12 cellular contexts compared by ENCODE assay signal in the genomic region with DNA sequence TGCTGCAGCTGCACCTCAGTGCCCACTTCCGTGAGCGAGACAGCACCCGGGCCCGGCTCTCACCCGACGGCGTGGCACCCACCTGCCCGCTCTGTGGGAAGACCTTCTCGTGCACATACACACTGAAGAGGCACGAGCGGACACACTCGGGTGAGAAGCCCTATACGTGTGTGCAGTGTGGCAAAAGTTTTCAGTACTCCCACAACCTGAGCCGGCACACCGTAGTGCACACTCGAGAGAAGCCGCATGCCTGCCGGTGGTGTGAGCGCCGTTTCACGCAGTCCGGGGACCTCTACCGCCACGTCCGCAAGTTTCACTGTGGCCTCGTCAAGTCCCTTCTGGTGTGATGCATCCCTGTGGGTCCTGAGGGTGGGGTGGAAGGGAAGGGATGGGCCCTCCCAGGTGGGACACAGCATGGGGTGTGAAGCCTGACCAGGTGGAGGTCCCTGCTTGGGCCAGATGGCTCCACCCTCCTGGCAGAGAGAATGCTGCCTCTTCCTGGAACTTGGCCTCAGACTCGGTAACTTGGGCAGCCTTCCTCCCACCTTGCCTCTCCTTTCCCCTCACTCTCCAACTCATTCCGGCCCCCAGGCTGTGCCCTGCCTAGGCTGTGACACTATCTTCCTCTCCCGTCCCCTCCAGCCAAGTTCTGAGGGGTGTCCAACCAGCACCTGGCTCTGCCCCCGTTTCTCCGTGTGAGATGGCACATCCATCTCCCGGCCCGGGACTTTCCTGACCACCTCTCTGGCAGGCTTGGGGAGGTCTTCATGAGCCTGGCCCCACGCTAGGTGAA. TPM values are rescaled to one million over a fixed set of nuclear protein-coding genes. Genes with fewer than 3 reads are reported as not detected.
DNase-seq lines count a peak whose midpoint lies in the region; ATAC-seq, FAIRE-seq and TF ChIP-seq lines count a peak whose summit lies in the region.
"Had no signal": no experiment of that assay in that cellular context is flagged by ENCODE, and none has a peak within 500 bp of the region (broad histone marks: within the 10 kb centered on the region; RNA-seq: fewer than 3 reads in every experiment).

No MANE protein-coding gene starts in this region.

- H3K27ac Mint-ChIP-seq in CD8-positive, alpha-beta memory T cell, result peak overlapping the region in 2 of 8 donors; percentile 74 to 96

- H3K36me3 Mint-ChIP-seq in CD8-positive, alpha-beta memory T cell, result peaks cover 0 to 3% (median 0%) of the 10 kb centered on the region in 3 donors

- H3K9me3 ChIP-seq in CD8-positive, alpha-beta memory T cell (ENCODE audit: low read length), result no peaks in the 10 kb centered on the region
- no peaks in the 10 kb centered on the region for H3K9me3 ChIP-seq in KOPT-K1 (ENCODE audit: insufficient read depth, low read length, poor library complexity, severe bottlenecking)
- H3K9me3 ChIP-seq in GM12878 (replicated peaks; ENCODE audit: control insufficient read depth, insufficient read depth, low read length), result no peaks in the 10 kb centered on the region
- no peaks in the 10 kb centered on the region for H3K9me3 ChIP-seq in osteoblast (ENCODE audit: low read depth, low read length)

- no peak overlapping the region for H3K9ac ChIP-seq in GM12878 (ENCODE audit: control insufficient read depth, insufficient read depth, low read length)
- H3K9ac ChIP-seq: parathyroid adenoma had no signal

- H3K4me2 ChIP-seq in GM12878 (ENCODE audit: control insufficient read depth, insufficient read depth), result peak overlapping the region; percentile 97; the same call in 1 of the 2 replicates
- no peak overlapping the region for H3K4me2 ChIP-seq in osteoblast (ENCODE audit: insufficient read depth, low read length)

- RAD21 ChIA-PET in GM12878 (lab: Charles Lee; ENCODE audit: unreplicated experiment), result no interaction called here

- ATAC-seq in GM12878 (no peak), HG02870 (IDR thresholded peaks at IDR 0.05; ENCODE audit: unreplicated experiment) (no peak), left colon (no peak)
- ATAC-seq: left cardiac atrium had no signal

- TF ChIP-seq CTCF in GM12878 (IDR thresholded peaks at IDR 0.05 in 2 of 3, conservative IDR thresholded peaks at IDR 0.05 in 1 of 3; ENCODE audit: control insufficient read depth in 2 of 3, extremely low read depth in 1 of 3, insufficient read depth in 1 of 3, low read depth in 3 of 3, low read length in 3 of 3), result no peak
- no peak for TF ChIP-seq CTCF in osteoblast (IDR thresholded peaks at IDR 0.05; ENCODE audit: extremely low read depth, low read depth, low read length)

- SMC1A ChIA-PET in GM12878 (lab: Charles Lee; ENCODE audit: uncharacterized antibody, unreplicated experiment), result no interaction called here

- peak overlapping the region in 5 of 7 donors; percentile 67 to 88 (median 85) for H3K4me3 Mint-ChIP-seq in CD8-positive, alpha-beta memory T cell

- H3K27ac ChIP-seq in CD8-positive, alpha-beta memory T cell (ENCODE audit: low read depth, low read length), result no peak overlapping the region
- H3K27ac ChIP-seq in KOPT-K1 (ENCODE audit: low read depth, low read length, poor library complexity, severe bottlenecking), result peak overlapping the region; percentile 47
- H3K27ac ChIP-seq in GM12878 (ENCODE audit: control insufficient read depth, insufficient read depth), result no peak overlapping the region
- no peak overlapping the region for H3K27ac ChIP-seq in osteoblast (ENCODE audit: low read depth, low read length)
- H3K27ac ChIP-seq: parathyroid adenoma, SK-N-MC had no signal

- H3K4me3 ChIP-seq in CD8-positive, alpha-beta memory T cell (ENCODE audit: low read length), result no peak overlapping the region
- H3K4me3 ChIP-seq in GM12878, result no peak overlapping the region
- H3K4me3 ChIP-seq in osteoblast (ENCODE audit: insufficient read depth, low read length), result no peak overlapping the region

- H3K4me1 ChIP-seq in CD8-positive, alpha-beta memory T cell (ENCODE audit: insufficient read depth, low read length), result peaks cover 20% of the 10 kb centered on the region
- H3K4me1 ChIP-seq in GM12878 (ENCODE audit: control insufficient read depth, insufficient read depth, low read length), result peaks cover 8% of the 10 kb centered on the region
- H3K4me1 ChIP-seq in osteoblast (ENCODE audit: insufficient read depth, low read length), result peaks cover 16% of the 10 kb centered on the region

- no peak for TF ChIP-seq RAD21 in GM12878 (IDR thresholded peaks at IDR 0.05; ENCODE audit: insufficient read depth, low read depth, low read length)

- no peaks in the 10 kb centered on the region for H3K27me3 Mint-ChIP-seq in CD8-positive, alpha-beta memory T cell

- POLR2A ChIA-PET in CD8-positive, alpha-beta memory T cell (lab: Charles Lee), result no interaction called here
- POLR2A ChIA-PET in GM12878 (lab: Charles Lee), result no interaction called here

- H3K79me2 ChIP-seq in GM12878 (ENCODE audit: control insufficient read depth, insufficient read depth, low read length) (no peaks in the 10 kb centered on the region), osteoblast (ENCODE audit: insufficient read depth, low read length) (no peaks in the 10 kb centered on the region)
- H3K79me2 ChIP-seq: parathyroid adenoma had no signal

- intact Hi-C loops in GM12878 (cut with micrococcal nuclease; ENCODE audit: unreplicated experiment) (no loop called here), left colon (cut with DNase I, micrococcal nuclease) (no loop called here)

- no peaks in the 10 kb centered on the region for H3K27me3 ChIP-seq in CD8-positive, alpha-beta memory T cell (ENCODE audit: insufficient read depth, low read length, poor library complexity, severe bottlenecking)
- H3K27me3 ChIP-seq in GM12878 (replicated peaks in 1 of 2; ENCODE audit: control insufficient read depth in 2 of 2, insufficient read depth in 2 of 2, low read length in 1 of 2) (peaks cover 0 to 3% of the 10 kb centered on the region in 2 experiments; a peak in 2 of 4 replicates), osteoblast (ENCODE audit: insufficient read depth, low read length) (peaks cover 2% of the 10 kb centered on the region)

- H2AFZ ChIP-seq in GM12878 (ENCODE audit: control insufficient read depth, low read depth, low read length), result no peak overlapping the region
- no peak overlapping the region for H2AFZ ChIP-seq in osteoblast (ENCODE audit: low read length)

- no peaks in the 10 kb centered on the region for H3K36me3 ChIP-seq in CD8-positive, alpha-beta memory T cell (ENCODE audit: insufficient read depth, low read length)
- H3K36me3 ChIP-seq in KOPT-K1 (ENCODE audit: insufficient read depth, low read length) (no peaks in the 10 kb centered on the region), GM12878 (ENCODE audit: control insufficient read depth in 2 of 2, insufficient read depth in 2 of 2, low read length in 1 of 2) (no peaks in the 10 kb centered on the region), osteoblast (ENCODE audit: insufficient read depth, low read length) (no peaks in the 10 kb centered on the region)

- TF ChIP-seq POLR2A in GM12878 (IDR thresholded peaks at IDR 0.05; ENCODE audit: low read depth, low read length), result no peak

- no peaks in the 10 kb centered on the region for H3K9me3 Mint-ChIP-seq in CD8-positive, alpha-beta memory T cell

- in situ Hi-C loops in GM12878 (cut with MboI), result no loop called here

- H4K20me1 ChIP-seq in GM12878 (ENCODE audit: control insufficient read depth, insufficient read depth), result no peaks in the 10 kb centered on the region
- peaks cover 7% of the 10 kb centered on the region for H4K20me1 ChIP-seq in osteoblast (ENCODE audit: insufficient read depth, low read length)

- no TSS peak for BruUV-seq in GM12878 (replicated peaks; lab: Mats Ljungman, UMichigan)

- CTCF ChIA-PET in CD8-positive, alpha-beta memory T cell (lab: Charles Lee), result interaction anchor here (1.9 to 2.3 kb wide), 2 partner anchors 10 to 24 kb away, joined by 6 to 15 read pairs; no protein-coding TSS in a partner anchor
- CTCF ChIA-PET in GM12878 (lab: Yijun Ruan, JAX), result no interaction called here

- TF ChIP-seq EP300 in GM12878 (IDR thresholded peaks at IDR 0.05; ENCODE audit: borderline replicate concordance in 1 of 2, control insufficient read depth in 1 of 2, low read depth in 2 of 2, low read length in 2 of 2), result no peak

- 90% methylated on average over 34 of the region's 34 CpGs for WGBS in GM12878 (ENCODE audit: insufficient coverage, insufficient replicate concordance, low lambda C conversion rate, missing lambda C conversion rate)

- peaks cover 9 to 47% (median 17%) of the 10 kb centered on the region in 3 donors for H3K4me1 Mint-ChIP-seq in CD8-positive, alpha-beta memory T cell

- DNase-seq in CD8-positive, alpha-beta memory T cell, result no peak
- DNase-seq in GM12878 (ENCODE audit: low read depth, low spot score), result no peak
- peak; percentile 82 for DNase-seq in osteoblast (ENCODE audit: insufficient read length, low spot score, missing footprints)
- DNase-seq in left colon, result no peak
- no peak for DNase-seq in SK-N-DZ (ENCODE audit: low spot score)
- DNase-seq: activated CD4-positive, alpha-beta T cell treated with anti-CD3 and anti-CD28 coated beads, Interleukin-2, amount 50 U/mL, for 48 hours; DMS79 treated with DMSO at 0.1 percent for 48 hours; left cardiac atrium had no signal

- no peak for FAIRE-seq in GM12878 (lab: Jason Lieb, UNC)

RNA-seq across cellular contexts. Expression of a gene that starts 1.4 kb away (rescaled TPM):
- total RNA-seq in CD8-positive, alpha-beta memory T cell, result 1 to 10 TPM; 3.3 to 3.5 TPM
- 2.7 TPM for polyA plus RNA-seq in CD8-positive, alpha-beta memory T cell
- total RNA-seq in GM12878 (2013; cell fraction: nucleolus; rRNA removed), result 1.8 and 3.7 TPM in 2 replicates
- total RNA-seq in GM12878 (2014; rRNA removed), result 0.33 and 0.68 TPM in 2 replicates
- 0.46 and 0.54 TPM in 2 replicates for total RNA-seq in GM12878 (2014; rRNA removed; fragmentation: Illumina TruSeq; extraction: Trizol)
- total RNA-seq in GM12878 (2021), result 1.2 and 1.3 TPM in 2 replicates
- 0.07 TPM for polyA plus RNA-seq in GM12878 (2011; ENCODE audit: low read depth)
- 0.10 and 0.22 TPM in 2 replicates for polyA plus RNA-seq in GM12878 (2011; rRNA removed)
- 0.36 and 0.38 TPM in 2 replicates for polyA plus RNA-seq in GM12878 (2011; cell fraction: cytosol; rRNA removed)
- 0.61 and 0.97 TPM in 2 replicates for polyA plus RNA-seq in GM12878 (2011; cell fraction: nucleus; rRNA removed)
- 0.27 and 0.28 TPM in 2 replicates for polyA plus RNA-seq in GM12878 (2012)
- polyA plus RNA-seq in GM12878 (2014; fragmentation: Illumina TruSeq; extraction: Trizol), result 0.13 TPM in 1 of 2 replicates, not detected in the other
- polyA plus RNA-seq in GM12878 (2014; fragmentation: Nextera tagmentation; extraction: Ambion mirVana), result under 1 TPM in 1 of 2 experiments, not detected in 1; 0.05 TPM
- polyA plus RNA-seq in GM12878 (2014; rRNA removed), result 0.51 and 0.94 TPM in 2 replicates
- under 1 TPM in 1 of 2 experiments, not detected in 1; 0.23 TPM for polyA plus RNA-seq in GM12878 (2016; fragmentation: Nextera tagmentation; extraction: Ambion mirVana)
- 0.44 and 1.7 TPM in 2 replicates for polyA minus RNA-seq in GM12878 (2011; rRNA and poly(A)+ RNA removed)
- polyA minus RNA-seq in GM12878 (2011; cell fraction: cytosol; rRNA and poly(A)+ RNA removed), result 0.53 TPM in 1 of 2 replicates, not detected in the other
- 2.9 and 3.4 TPM in 2 replicates for polyA minus RNA-seq in GM12878 (2011; cell fraction: nucleus; rRNA and poly(A)+ RNA removed)
- total RNA-seq in osteoblast, result 2.9 TPM in 2 replicates
- 1 to 10 TPM; 7.2 to 9.2 TPM for total RNA-seq in left colon
- polyA plus RNA-seq in SK-N-DZ (2014; cell fraction: cytosol; rRNA removed), result 0.92 and 1.4 TPM in 2 replicates
- 0.95 and 1.6 TPM in 2 replicates for polyA plus RNA-seq in SK-N-DZ (2014; cell fraction: nucleus; rRNA removed)

RNA-seq across cellular contexts. Expression of a gene that starts 6.8 kb away (rescaled TPM):
- 100 to 1,000 TPM; 147 to 150 TPM for total RNA-seq in CD8-positive, alpha-beta memory T cell
- 34.1 TPM for polyA plus RNA-seq in CD8-positive, alpha-beta memory T cell
- 49.2 and 56.5 TPM in 2 replicates for total RNA-seq in GM12878 (2013; cell fraction: nucleolus; rRNA removed)
- 70.8 and 83.6 TPM in 2 replicates for total RNA-seq in GM12878 (2014; rRNA removed)
- total RNA-seq in GM12878 (2014; rRNA removed; fragmentation: Illumina TruSeq; extraction: Trizol), result 55.9 and 62.4 TPM in 2 replicates
- total RNA-seq in GM12878 (2021), result 102 and 110 TPM in 2 replicates
- 19.1 TPM for polyA plus RNA-seq in GM12878 (2011; ENCODE audit: low read depth)
- 44.8 and 70.3 TPM in 2 replicates for polyA plus RNA-seq in GM12878 (2011; rRNA removed)
- polyA plus RNA-seq in GM12878 (2011; cell fraction: cytosol; rRNA removed), result 99.2 and 131 TPM in 2 replicates
- 234 and 307 TPM in 2 replicates for polyA plus RNA-seq in GM12878 (2011; cell fraction: nucleus; rRNA removed)
- 50.8 and 57.6 TPM in 2 replicates for polyA plus RNA-seq in GM12878 (2012)
- polyA plus RNA-seq in GM12878 (2014; fragmentation: Illumina TruSeq; extraction: Trizol), result 19.3 and 55.4 TPM in 2 replicates
- 1 to 10 TPM in 1 of 2 experiments, under 1 TPM in 1; 0.63 to 1.4 TPM for polyA plus RNA-seq in GM12878 (2014; fragmentation: Nextera tagmentation; extraction: Ambion mirVana)
- polyA plus RNA-seq in GM12878 (2014; rRNA removed), result 92.3 and 101 TPM in 2 replicates
- polyA plus RNA-seq in GM12878 (2016; fragmentation: Nextera tagmentation; extraction: Ambion mirVana), result 1 to 10 TPM; 9.0 to 9.2 TPM
- polyA minus RNA-seq in GM12878 (2011; rRNA and poly(A)+ RNA removed), result 64.3 and 96.2 TPM in 2 replicates
- 42.0 and 48.6 TPM in 2 replicates for polyA minus RNA-seq in GM12878 (2011; cell fraction: cytosol; rRNA and poly(A)+ RNA removed)
- polyA minus RNA-seq in GM12878 (2011; cell fraction: nucleus; rRNA and poly(A)+ RNA removed), result 23.0 and 34.0 TPM in 2 replicates
- total RNA-seq in osteoblast, result 156 and 188 TPM in 2 replicates
- 100 to 1,000 TPM; 132 to 135 TPM for total RNA-seq in left colon
- 70.4 and 70.8 TPM in 2 replicates for polyA plus RNA-seq in SK-N-DZ (2014; cell fraction: cytosol; rRNA removed)
- 137 and 171 TPM in 2 replicates for polyA plus RNA-seq in SK-N-DZ (2014; cell fraction: nucleus; rRNA removed)

RNA-seq across cellular contexts. Expression of a gene that starts 49.4 kb away (rescaled TPM):
- total RNA-seq in CD8-positive, alpha-beta memory T cell, result 100 to 1,000 TPM; 150 to 175 TPM
- 227 TPM for polyA plus RNA-seq in CD8-positive, alpha-beta memory T cell
- total RNA-seq in GM12878 (2013; cell fraction: nucleolus; rRNA removed), result 37.5 and 51.8 TPM in 2 replicates
- 182 and 197 TPM in 2 replicates for total RNA-seq in GM12878 (2014; rRNA removed)
- total RNA-seq in GM12878 (2014; rRNA removed; fragmentation: Illumina TruSeq; extraction: Trizol), result 18.8 and 26.6 TPM in 2 replicates
- 128 and 137 TPM in 2 replicates for total RNA-seq in GM12878 (2021)
- 32.1 TPM for polyA plus RNA-seq in GM12878 (2011; ENCODE audit: low read depth)
- polyA plus RNA-seq in GM12878 (2011; rRNA removed), result 29.6 and 75.5 TPM in 2 replicates
- polyA plus RNA-seq in GM12878 (2011; cell fraction: cytosol; rRNA removed), result 159 and 299 TPM in 2 replicates
- polyA plus RNA-seq in GM12878 (2011; cell fraction: nucleus; rRNA removed), result 166 and 180 TPM in 2 replicates
- 63.7 and 67.4 TPM in 2 replicates for polyA plus RNA-seq in GM12878 (2012)
- polyA plus RNA-seq in GM12878 (2014; fragmentation: Illumina TruSeq; extraction: Trizol), result 4.0 and 7.6 TPM in 2 replicates
- 10 to 100 TPM in 1 of 2 experiments, 1 to 10 TPM in 1; 4.6 to 30.6 TPM for polyA plus RNA-seq in GM12878 (2014; fragmentation: Nextera tagmentation; extraction: Ambion mirVana)
- polyA plus RNA-seq in GM12878 (2014; rRNA removed), result 173 and 207 TPM in 2 replicates
- 100 to 1,000 TPM; 270 to 282 TPM for polyA plus RNA-seq in GM12878 (2016; fragmentation: Nextera tagmentation; extraction: Ambion mirVana)
- 23.3 and 46.5 TPM in 2 replicates for polyA minus RNA-seq in GM12878 (2011; rRNA and poly(A)+ RNA removed)
- 29.1 and 29.4 TPM in 2 replicates for polyA minus RNA-seq in GM12878 (2011; cell fraction: cytosol; rRNA and poly(A)+ RNA removed)
- 18.7 and 28.8 TPM in 2 replicates for polyA minus RNA-seq in GM12878 (2011; cell fraction: nucleus; rRNA and poly(A)+ RNA removed)
- 57.2 and 62.2 TPM in 2 replicates for total RNA-seq in osteoblast
- total RNA-seq in left colon, result 10 to 100 TPM; 53.2 to 59.3 TPM
- polyA plus RNA-seq in SK-N-DZ (2014; cell fraction: cytosol; rRNA removed), result 289 and 437 TPM in 2 replicates
- polyA plus RNA-seq in SK-N-DZ (2014; cell fraction: nucleus; rRNA removed), result 345 and 429 TPM in 2 replicates
